In the genomic region with DNA sequence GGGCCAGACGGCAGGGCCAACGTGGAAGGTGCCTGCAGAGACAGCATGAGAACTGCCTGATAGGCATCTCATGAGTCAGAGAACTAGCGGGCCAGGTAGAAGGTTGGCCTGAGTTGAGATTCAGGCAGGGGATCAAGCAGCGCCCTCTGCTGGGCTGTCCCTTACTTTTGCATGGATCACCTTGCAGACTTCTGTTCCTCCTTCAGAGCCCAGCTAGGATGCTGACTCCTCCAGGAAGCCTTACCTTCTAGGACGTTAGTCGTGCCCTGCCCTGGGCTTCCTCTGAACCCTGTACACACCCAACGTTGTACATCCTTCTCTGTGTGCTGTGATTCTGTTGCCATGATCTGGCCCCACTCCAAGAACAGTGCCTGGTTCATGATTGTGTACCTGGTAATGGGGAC, we compare ENCODE assay signal across 9 cellular contexts.
DNase-seq lines count a peak whose midpoint lies in the region; ATAC-seq and TF ChIP-seq lines count a peak whose summit lies in the region.
"Had no signal": no experiment of that assay in that cellular context is flagged by ENCODE, and none has a peak within 500 bp of the region (broad histone marks: within the 10 kb centered on the region; RNA-seq: fewer than 3 reads in every experiment).

No MANE protein-coding gene starts in this region.

- peaks cover 4% of the 10 kb centered on the region for H3K27me3 Mint-ChIP-seq in type B pancreatic cell

- no peak overlapping the region for H3K27ac Mint-ChIP-seq in type B pancreatic cell

- no peak overlapping the region for H3K4me3 ChIP-seq in GM12864 (ENCODE audit: low read depth, low read length)

- ATAC-seq in HG03025 (IDR thresholded peaks at IDR 0.05; ENCODE audit: low FRiP score, unreplicated experiment): no peak

- H3K4me3 Mint-ChIP-seq in type B pancreatic cell: no peak overlapping the region
- H3K4me3 Mint-ChIP-seq: central memory CD8-positive, alpha-beta T cell had no signal

- H3K4me1 Mint-ChIP-seq in type B pancreatic cell (ENCODE audit: unreplicated experiment): peaks cover 56% of the 10 kb centered on the region
- H3K4me1 Mint-ChIP-seq: central memory CD8-positive, alpha-beta T cell had no signal

- H3K36me3 Mint-ChIP-seq in type B pancreatic cell: no peaks in the 10 kb centered on the region

- peak; percentile 54 for TF ChIP-seq CTCF in GM12864 (IDR thresholded peaks at IDR 0.05; ENCODE audit: low read depth, low read length, missing control alignments)
- peak; percentile 53 for TF ChIP-seq CTCF in type B pancreatic cell (conservative IDR thresholded peaks at IDR 0.05)
- no peak for TF ChIP-seq CTCF in GM20000 (IDR thresholded peaks at IDR 0.05; ENCODE audit: extremely low read depth, missing control alignments)

- H3K9me3 Mint-ChIP-seq in type B pancreatic cell: no peaks in the 10 kb centered on the region
- H3K9me3 Mint-ChIP-seq: central memory CD8-positive, alpha-beta T cell had no signal

- DNase-seq in A172 (ENCODE audit: low spot score) (peak; percentile 73), GM12864 (ENCODE audit: low read depth) (no peak), RPMI7951 (ENCODE audit: low read depth) (peak; percentile 38), glomerular visceral epithelial cell (ENCODE audit: extremely low spot score) (peak; percentile 55), type B pancreatic cell (ENCODE audit: extremely low spot score, unreplicated experiment) (no peak), GM20000 (ENCODE audit: low spot score) (no peak), midbrain (lab: John Stamatoyannopoulos, UW) (no peak)

Comparison
In these comparisons a context has a peak if more than half of its experiments do, and no peak if none do; other contexts are left out.
1. DNase-seq: peak in A172 (single experiment), RPMI7951 (single experiment) and glomerular visceral epithelial cell (single experiment); none in GM12864 (single experiment), type B pancreatic cell (single experiment), GM20000 (single experiment) and midbrain (single experiment).